In the genomic region with DNA sequence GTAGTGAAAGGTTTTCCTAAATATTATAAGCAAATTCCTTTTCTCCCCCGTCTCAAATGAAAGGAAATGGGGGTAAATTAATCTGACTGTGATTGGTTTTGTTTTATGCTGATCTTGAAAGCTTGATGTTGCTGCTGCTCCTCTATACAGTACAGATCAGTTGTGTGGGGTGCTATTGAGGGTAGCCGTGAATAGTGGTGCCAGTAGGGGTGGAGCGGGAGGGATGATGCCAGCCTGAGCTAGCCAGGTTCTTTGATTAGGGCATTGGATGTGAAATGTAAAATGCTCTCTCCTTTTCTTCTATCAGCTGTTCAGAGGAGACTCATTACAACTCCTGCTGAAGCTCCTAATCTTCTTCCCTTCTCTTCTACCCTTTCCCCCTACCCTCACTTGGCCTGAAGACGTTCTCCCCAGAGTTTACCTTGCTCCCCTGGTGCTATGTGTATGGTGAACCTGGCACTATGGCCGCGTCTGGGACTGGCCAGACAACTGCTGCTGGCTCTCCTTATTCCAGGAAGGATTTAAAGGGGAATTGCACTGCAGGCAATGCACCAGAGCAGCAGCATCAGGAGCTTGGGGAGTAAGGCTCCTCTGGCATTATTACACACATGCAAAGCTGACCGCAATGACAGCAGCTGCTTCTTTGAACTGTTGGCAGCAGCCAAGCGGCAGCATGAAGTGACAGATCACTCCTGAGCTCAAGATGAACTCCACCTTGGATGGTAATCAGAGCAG, we compare ENCODE assay signal across 11 cellular contexts. TPM values are rescaled to one million over a fixed set of nuclear protein-coding genes. Genes with fewer than 3 reads are reported as not detected.
A peak's percentile ranks its signal among the peaks of the same experiment; 100 is the strongest.
DNase-seq lines count a peak whose midpoint lies in the region; ATAC-seq and TF ChIP-seq lines count a peak whose summit lies in the region.
"Had no signal": no experiment of that assay in that cellular context is flagged by ENCODE, and none has a peak within 500 bp of the region (broad histone marks: within the 10 kb centered on the region; RNA-seq: fewer than 3 reads in every experiment).

No MANE protein-coding gene starts in this region.

- peak; percentile 34 for ATAC-seq in Right ventricle myocardium inferior
- ATAC-seq in foreskin keratinocyte, result peak; percentile 36
- ATAC-seq in GM21529 (IDR thresholded peaks at IDR 0.05; ENCODE audit: unreplicated experiment), result no peak
- no peak for ATAC-seq in GM21515 (IDR thresholded peaks at IDR 0.05; ENCODE audit: unreplicated experiment)

- no peak for TF ChIP-seq CTCF in foreskin keratinocyte (conservative IDR thresholded peaks at IDR 0.05)
- no peak for TF ChIP-seq CTCF in OCI-LY7 (conservative IDR thresholded peaks at IDR 0.05; ENCODE audit: low read length)

- no peaks in the 10 kb centered on the region for H3K9me2 ChIP-seq in OCI-LY7 (ENCODE audit: insufficient read depth, low read length)

- H2AFZ ChIP-seq in OCI-LY7 (ENCODE audit: low read length), result no peak overlapping the region

- H3K36me3 ChIP-seq in OCI-LY7 (ENCODE audit: insufficient read depth, low read length), result peaks cover 7% of the 10 kb centered on the region; the same call in 1 of the 2 replicates

- no TSS peak for BruUV-seq in OCI-LY7 (replicated peaks; lab: Mats Ljungman, UMichigan)

- no peaks in the 10 kb centered on the region for H3K79me2 ChIP-seq in OCI-LY7 (ENCODE audit: insufficient read depth, low read depth, low read length)

- H3K4me1 ChIP-seq in foreskin keratinocyte (no peaks in the 10 kb centered on the region), OCI-LY7 (ENCODE audit: insufficient read depth, low read length, poor library complexity, severe bottlenecking) (no peaks in the 10 kb centered on the region)

- no peaks in the 10 kb centered on the region for H3K27me3 ChIP-seq in foreskin keratinocyte

- no peaks in the 10 kb centered on the region for H3K9me3 ChIP-seq in OCI-LY7 (ENCODE audit: low read length)

- H3K4me3 ChIP-seq in OCI-LY7 (ENCODE audit: low read depth, low read length, poor library complexity, severe bottlenecking), result no peak overlapping the region

- H3K27ac ChIP-seq in foreskin keratinocyte, result no peak overlapping the region
- H3K27ac ChIP-seq in OCI-LY7 (ENCODE audit: low read depth, low read length, poor library complexity, severe bottlenecking), result no peak overlapping the region

- POLR2A ChIA-PET in OCI-LY7 (lab: Charles Lee), result no interaction called here

- intact Hi-C loops in Right ventricle myocardium inferior (cut with DNase I) (no loop called here), cardiac septum (cut with DNase I) (no loop called here), OCI-LY7 (cut with micrococcal nuclease; ENCODE audit: unreplicated experiment) (no loop called here)

- H3K4me2 ChIP-seq in OCI-LY7 (ENCODE audit: low read length), result no peak overlapping the region

- DNase-seq in Right ventricle myocardium inferior (ENCODE audit: missing footprints) (no peak), cardiac septum (ENCODE audit: low spot score) (no peak), foreskin keratinocyte (peak in 1 of 2 donors; percentile 6), occipital lobe (lab: John Stamatoyannopoulos, UW) (peak; percentile 45), OCI-LY7 (ENCODE audit: low spot score) (no peak)
- DNase-seq in stimulated activated naive CD4-positive, alpha-beta T cell treated with Interleukin-2 at 50 U/mL for 16 hours (lab: John Stamatoyannopoulos, UW), result no peak
- DNase-seq: ACHN, NCI-H187 had no signal

- CTCF ChIA-PET in OCI-LY7 (lab: Charles Lee; ENCODE audit: unreplicated experiment), result no interaction called here

- H4K20me1 ChIP-seq in OCI-LY7 (ENCODE audit: insufficient read depth, low read length), result no peaks in the 10 kb centered on the region

RNA-seq across cellular contexts. Expression of gene GPR21, which starts 0.6 kb away (rescaled TPM):
- total RNA-seq in Right ventricle myocardium inferior, result 0.49 TPM
- total RNA-seq in cardiac septum, result 1.0 TPM
- 0.25 TPM in 1 of 2 replicates, not detected in the other for total RNA-seq in foreskin keratinocyte
- polyA plus RNA-seq in foreskin keratinocyte, result not detected in 2 replicates
- 13.3 TPM for total RNA-seq in occipital lobe
- 0.25 and 1.2 TPM in 2 replicates for total RNA-seq in OCI-LY7 (2014; rRNA removed; shearing (Covaris generic))
- 4.1 TPM in 1 of 2 replicates, not detected in the other for total RNA-seq in OCI-LY7 (2022)
- total RNA-seq: Daoy had no signal

Comparison
In these comparisons a context has a peak if more than half of its experiments do, and no peak if none do; other contexts are left out.
1. ATAC-seq: peak in Right ventricle myocardium inferior (single experiment) and foreskin keratinocyte (single experiment); none in GM21529 (single experiment) and GM21515 (single experiment).